ENCODE assay signal across 8 cellular contexts in the genomic region with DNA sequence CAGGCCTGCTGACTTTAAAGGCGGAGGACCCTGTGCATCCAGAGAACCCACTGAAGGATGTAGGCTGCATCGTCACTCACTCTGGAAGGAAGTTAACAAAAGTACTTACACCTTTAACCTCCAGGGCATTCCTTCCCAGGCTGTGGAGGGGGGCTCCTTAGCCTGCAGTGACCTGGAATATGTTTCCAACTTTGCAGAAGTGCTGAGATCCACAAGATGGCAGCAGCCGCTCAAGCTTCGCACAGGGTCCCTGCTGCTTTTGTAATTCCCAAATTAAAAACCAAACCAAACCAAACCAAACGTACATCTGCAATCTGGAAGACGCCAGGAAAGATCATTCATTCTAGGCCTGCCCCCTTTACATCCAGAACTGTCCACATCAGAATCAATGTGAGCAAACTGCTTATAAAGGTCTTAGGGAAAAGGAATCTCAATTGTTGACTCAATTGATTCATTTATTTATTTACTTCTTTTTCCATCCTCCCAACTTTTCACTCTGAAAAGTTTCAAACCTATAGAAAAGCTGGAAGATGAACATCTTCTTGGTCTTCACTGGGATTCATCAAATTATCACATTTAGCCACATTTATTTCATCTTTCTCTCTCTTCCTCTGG.
DNase-seq lines count a peak whose midpoint lies in the region; ATAC-seq, FAIRE-seq and TF ChIP-seq lines count a peak whose summit lies in the region.

No MANE protein-coding gene starts in this region.

- H3K4me3 ChIP-seq in BJ (ENCODE audit: low read depth, low read length) (no peak overlapping the region), mesenchymal stem cell (ENCODE audit: insufficient read depth in 1 of 2, low read depth in 1 of 2, low read length in 2 of 2) (no peak overlapping the region), small intestine (ENCODE audit: low read depth in 1 of 2, low read length in 2 of 2) (no peak overlapping the region)

- H3K36me3 ChIP-seq in BJ (ENCODE audit: control insufficient read depth, insufficient read depth, low read length) (no peaks in the 10 kb centered on the region), mesenchymal stem cell (ENCODE audit: control insufficient read depth in 1 of 2, insufficient read depth in 2 of 2, low read depth in 1 of 2, low read length in 2 of 2) (no peaks in the 10 kb centered on the region), small intestine (ENCODE audit: control insufficient read depth in 2 of 2, insufficient read depth in 2 of 2, low read length in 2 of 2) (no peaks in the 10 kb centered on the region)

- ATAC-seq in esophagus mucosa (no peak), HG02571 (IDR thresholded peaks at IDR 0.05; ENCODE audit: unreplicated experiment) (no peak)

- no peak overlapping the region for H3K4me2 ChIP-seq in mesenchymal stem cell (ENCODE audit: low read length, poor library complexity, severe bottlenecking)

- no peak for DNase-seq in BJ (ENCODE audit: low read depth)
- DNase-seq in NCI-H524 treated with DMSO at 0.1 percent for 48 hours (lab: John Stamatoyannopoulos, UW): peak; percentile 27
- peak; percentile 26 for DNase-seq in dedifferentiated amniotic fluid mesenchymal stem cell (ENCODE audit: extremely low spot score)
- DNase-seq in mesenchymal stem cell: peak; percentile 42
- DNase-seq in small intestine: no peak

- CTCF ChIA-PET in BJ (lab: Yijun Ruan, JAX): interaction anchor here (1.0 to 1.1 kb wide), 2 partner anchors 9 to 11 kb away, joined by 3 to 4 read pairs; no protein-coding TSS in a partner anchor

- H3K23ac ChIP-seq in mesenchymal stem cell (ENCODE audit: low read length in 2 of 2): no peak overlapping the region

- H3K14ac ChIP-seq in mesenchymal stem cell (ENCODE audit: low read length in 2 of 2): no peak overlapping the region

- FAIRE-seq in small intestine (lab: Jason Lieb, UNC): no peak

- H3K4me1 ChIP-seq in mesenchymal stem cell (ENCODE audit: control insufficient read depth, insufficient read depth, low read depth, low read length) (no peaks in the 10 kb centered on the region), small intestine (ENCODE audit: control insufficient read depth in 2 of 2, insufficient read depth in 1 of 2, low read depth in 1 of 2, low read length in 1 of 2) (no peaks in the 10 kb centered on the region)

- H3K18ac ChIP-seq in mesenchymal stem cell (ENCODE audit: low read depth in 1 of 2, low read length in 2 of 2): no peak overlapping the region

- no peak overlapping the region for H2AFZ ChIP-seq in mesenchymal stem cell (ENCODE audit: low read depth, low read length)

- no peak overlapping the region for H2BK5ac ChIP-seq in mesenchymal stem cell (ENCODE audit: low read depth, low read length, poor library complexity, severe bottlenecking)

- H3K27me3 ChIP-seq in BJ (ENCODE audit: control insufficient read depth, insufficient read depth, low read length) (peaks cover 4% of the 10 kb centered on the region), mesenchymal stem cell (ENCODE audit: control insufficient read depth in 1 of 2, insufficient read depth in 1 of 2, low read length in 2 of 2) (peaks cover 17 to 46% of the 10 kb centered on the region in 2 experiments), small intestine (ENCODE audit: control insufficient read depth in 2 of 2, insufficient read depth in 2 of 2, low read length in 2 of 2) (no peaks in the 10 kb centered on the region)

- no peaks in the 10 kb centered on the region for H3K79me1 ChIP-seq in mesenchymal stem cell (replicated peaks; ENCODE audit: low read length, poor library complexity, severe bottlenecking)

- no peak overlapping the region for H3K4ac ChIP-seq in mesenchymal stem cell (ENCODE audit: low read depth in 1 of 2, low read length in 2 of 2)

- H2BK12ac ChIP-seq in mesenchymal stem cell (ENCODE audit: low read length in 2 of 2): no peak overlapping the region

- peak; percentile 63 for TF ChIP-seq CTCF in BJ (IDR thresholded peaks at IDR 0.05; ENCODE audit: insufficient read depth, low read depth, low read length)
- TF ChIP-seq CTCF in GM12873 (IDR thresholded peaks at IDR 0.05; ENCODE audit: insufficient read depth, low read depth, low read length, missing control alignments): peak; percentile 72

- H3K27ac ChIP-seq in mesenchymal stem cell (ENCODE audit: low read length, poor library complexity, severe bottlenecking) (no peak overlapping the region), small intestine (ENCODE audit: low read depth in 1 of 2, low read length in 1 of 2) (no peak overlapping the region)

- H3K9me3 ChIP-seq in mesenchymal stem cell (ENCODE audit: control insufficient read depth, low read length) (no peaks in the 10 kb centered on the region), small intestine (ENCODE audit: control insufficient read depth, low read depth) (no peaks in the 10 kb centered on the region)

- POLR2A ChIA-PET in BJ (lab: Charles Lee): no interaction called here

- no peak overlapping the region for H2AK5ac ChIP-seq in mesenchymal stem cell (ENCODE audit: low read length, severe bottlenecking)

- no peak overlapping the region for H2BK120ac ChIP-seq in mesenchymal stem cell (ENCODE audit: low read depth, low read length)

- 4% methylated on average over 6 of the region's 6 CpGs for WGBS in mesenchymal stem cell
- 15 to 16% (median 16%) methylated on average over 6 of the region's 6 CpGs for WGBS in small intestine, 3 donors

- H4K91ac ChIP-seq in mesenchymal stem cell (ENCODE audit: low read length): no peak overlapping the region

- no peak overlapping the region for H3K9ac ChIP-seq in mesenchymal stem cell (ENCODE audit: low read length)

- no peak overlapping the region for H4K8ac ChIP-seq in mesenchymal stem cell (ENCODE audit: low read length)

- H2BK15ac ChIP-seq in mesenchymal stem cell (ENCODE audit: low read depth, poor library complexity, severe bottlenecking): no peak overlapping the region

Comparison
In these comparisons a context has a peak if more than half of its experiments do, and no peak if none do; other contexts are left out.
1. DNase-seq: peak in NCI-H524 treated with DMSO at 0.1 percent for 48 hours (single experiment), dedifferentiated amniotic fluid mesenchymal stem cell (single experiment) and mesenchymal stem cell (single experiment); none in BJ (single experiment) and small intestine (single experiment).